ENCODE assay signal across 8 cellular contexts in the genomic region with DNA sequence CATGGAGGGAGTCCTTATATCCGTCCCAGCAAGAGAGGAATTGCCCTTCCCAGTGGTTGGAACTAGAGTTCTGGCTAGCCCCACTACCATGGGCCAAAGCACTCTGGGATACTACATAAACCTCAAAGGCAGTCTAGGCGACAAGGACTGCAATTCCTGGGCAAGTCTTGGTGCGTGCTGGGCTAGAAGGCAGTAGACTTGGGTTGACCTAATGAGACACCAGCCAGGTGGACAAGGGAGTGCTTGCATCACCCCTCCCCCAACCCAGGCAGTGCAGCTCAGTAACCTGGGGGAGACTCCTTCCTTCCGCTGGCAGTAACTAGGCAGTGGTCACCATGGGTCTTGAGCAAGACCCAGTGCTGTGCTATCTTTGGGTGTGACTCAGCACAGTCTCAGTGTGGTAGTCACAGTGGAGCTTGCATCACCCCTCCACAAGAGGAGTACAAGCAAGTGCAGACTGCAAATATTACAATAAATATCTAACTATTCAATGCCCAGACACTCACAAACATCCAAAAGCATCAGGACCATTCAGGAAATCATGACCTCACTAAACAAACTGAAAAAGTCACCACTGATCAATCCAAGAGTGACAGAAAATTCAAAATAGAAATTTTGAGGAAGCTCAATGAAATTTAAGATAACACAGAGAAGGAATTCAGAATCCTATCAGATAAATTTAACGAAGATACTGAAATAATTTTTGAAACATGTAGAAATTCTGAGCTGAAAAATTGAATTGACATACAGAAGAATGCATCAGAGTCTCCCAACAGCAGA.
A peak's percentile ranks its signal among the peaks of the same experiment; 100 is the strongest.
DNase-seq lines count a peak whose midpoint lies in the region; FAIRE-seq and TF ChIP-seq lines count a peak whose summit lies in the region.

No MANE protein-coding gene starts in this region.

- H2BK12ac ChIP-seq in trophoblast cell (ENCODE audit: low read length): no peak overlapping the region

- no peak overlapping the region for H3K18ac ChIP-seq in trophoblast cell (ENCODE audit: low read length)

- H2BK5ac ChIP-seq in trophoblast cell (ENCODE audit: low read depth, low read length, poor library complexity): no peak overlapping the region

- TF ChIP-seq POLR2A in H54 (IDR thresholded peaks at IDR 0.05; ENCODE audit: low read depth, low read length): no peak

- no peaks in the 10 kb centered on the region for H3K27me3 ChIP-seq in trophoblast cell (ENCODE audit: insufficient read depth, low read length)

- H3K27ac Mint-ChIP-seq in IgD-negative memory B cell: peak overlapping the region; percentile 24 to 89 (median 77)

- H3K23ac ChIP-seq in trophoblast cell (ENCODE audit: low read length): no peak overlapping the region

- H3K4ac ChIP-seq in trophoblast cell (ENCODE audit: low read depth, low read length): no peak overlapping the region

- DNase-seq in GM10248 (ENCODE audit: extremely low spot score) (peak; percentile 16), H54 (ENCODE audit: insufficient read length, low spot score) (peak; percentile 47), coronary artery (ENCODE audit: low spot score) (peak; percentile 80), trophoblast cell (peak; percentile 81 to 85), NCI-H2081 (lab: John Stamatoyannopoulos, UW) (no peak), cerebellar cortex (ENCODE audit: low spot score) (no peak), T-helper 1 cell (no peak)

- no CpG with 5 or more reads among the region's 5 CpGs for WGBS in trophoblast cell (ENCODE audit: extremely low coverage, insufficient coverage, insufficient read length)

- no peak overlapping the region for H3K9ac ChIP-seq in trophoblast cell (ENCODE audit: low read length)

- CTCF ChIA-PET in GM10248 (lab: Yijun Ruan, JAX): interaction anchor here (1.2 to 3.2 kb wide), 3 partner anchors 12 to 88 kb away, joined by 3 to 9 read pairs (median 3); no protein-coding TSS in a partner anchor

- POLR2A ChIA-PET in GM10248 (lab: Yijun Ruan, JAX): no interaction called here

- TF ChIP-seq CTCF in GM10248 (IDR thresholded peaks at IDR 0.05; ENCODE audit: control extremely low read depth, extremely low read depth, low read depth, missing control alignments) (no peak), coronary artery (IDR thresholded peaks at IDR 0.05) (no peak)

- H3K4me1 Mint-ChIP-seq in IgD-negative memory B cell: peaks cover 52 to 59% (median 53%) of the 10 kb centered on the region in 3 donors

- no peak overlapping the region for H3K14ac ChIP-seq in trophoblast cell (ENCODE audit: low read length)

- no peak overlapping the region for H3K4me3 ChIP-seq in coronary artery
- no peak overlapping the region for H3K4me3 ChIP-seq in trophoblast cell (ENCODE audit: low read depth, low read length)

- H2AFZ ChIP-seq in trophoblast cell (ENCODE audit: insufficient read depth, low read length, poor library complexity): no peak overlapping the region

- H2BK120ac ChIP-seq in trophoblast cell (ENCODE audit: insufficient read depth, low read length, poor library complexity): no peak overlapping the region

- peaks cover 2% of the 10 kb centered on the region for H3K9me3 ChIP-seq in trophoblast cell (ENCODE audit: insufficient read depth, low read depth, low read length)

- H3K4me3 Mint-ChIP-seq in IgD-negative memory B cell: peak overlapping the region in 3 of 4 donors; percentile 33 to 83 (median 49)

- H3K79me1 ChIP-seq in trophoblast cell (ENCODE audit: low read length): no peaks in the 10 kb centered on the region

- no peak overlapping the region for H4K91ac ChIP-seq in trophoblast cell (ENCODE audit: low read depth, low read length)

- peak overlapping the region; percentile 25 for H4K12ac ChIP-seq in trophoblast cell (ENCODE audit: low read depth, low read length)

- no peak overlapping the region for H2AK5ac ChIP-seq in trophoblast cell (ENCODE audit: low read length)

- H3K36me3 ChIP-seq in trophoblast cell (ENCODE audit: control insufficient read depth in 1 of 2, insufficient read depth in 2 of 2, low read length in 2 of 2): no peaks in the 10 kb centered on the region

- H3K36me3 Mint-ChIP-seq in IgD-negative memory B cell: no peaks in the 10 kb centered on the region

- no peaks in the 10 kb centered on the region for H3K4me1 ChIP-seq in trophoblast cell (ENCODE audit: control insufficient read depth in 1 of 2, insufficient read depth in 2 of 2, low read length in 2 of 2)

- no peaks in the 10 kb centered on the region for H3K79me2 ChIP-seq in trophoblast cell (ENCODE audit: control insufficient read depth, insufficient read depth, low read length, poor library complexity)

- no peak overlapping the region for H3K27ac ChIP-seq in coronary artery
- H3K27ac ChIP-seq in trophoblast cell (ENCODE audit: low read depth, low read length): no peak overlapping the region

- no peak overlapping the region for H4K8ac ChIP-seq in trophoblast cell (ENCODE audit: low read depth, low read length)

- H3K4me2 ChIP-seq in trophoblast cell (ENCODE audit: low read length): no peak overlapping the region

- peak; percentile 96 for FAIRE-seq in H54 (lab: Jason Lieb, UNC)

- no peaks in the 10 kb centered on the region for H3K27me3 Mint-ChIP-seq in IgD-negative memory B cell

- H3K9me3 Mint-ChIP-seq in IgD-negative memory B cell: peaks cover 0 to 23% (median 9%) of the 10 kb centered on the region in 3 donors

Comparison
In these comparisons a context has a peak if more than half of its experiments do, and no peak if none do; other contexts are left out.
1. DNase-seq: peak in GM10248 (single experiment), H54 (single experiment), coronary artery (single experiment) and trophoblast cell (2 of 2); none in NCI-H2081 (0 of 2), cerebellar cortex (single experiment) and T-helper 1 cell (0 of 5).